In genomic region chr2:64649013-64649484, GRCh38 we compare ENCODE assay signal across 1 cellular context.
TF ChIP-seq lines count a peak whose summit lies in the region.

No MANE protein-coding gene starts in this region.

TF ChIP-seq in SK-N-SH, 30 proteins besides CTCF, POLR2A, EP300 and RAD21 (continued from another document):
- TF ChIP-seq REST (IDR thresholded peaks at IDR 0.05; ENCODE audit: low read depth, low read length) (no peak), PBX3 (IDR thresholded peaks at IDR 0.05) (no peak), USF1 (IDR thresholded peaks at IDR 0.05; ENCODE audit: borderline replicate concordance, low read depth) (no peak), TAF1 (IDR thresholded peaks at IDR 0.05; ENCODE audit: borderline replicate concordance, low read depth, low read length) (no peak), RFX5 (IDR thresholded peaks at IDR 0.05; ENCODE audit: low read length) (no peak), NFIC (IDR thresholded peaks at IDR 0.05; ENCODE audit: borderline replicate concordance) (no peak), FOSL2 (IDR thresholded peaks at IDR 0.05; ENCODE audit: borderline replicate concordance, low read depth) (no peak)
TF ChIP-seq in SK-N-SH: peak in this region for 0.
